ENCODE assay signal across 16 cellular contexts in genomic region chr9:126057869-126058467, GRCh38.
DNase-seq lines count a peak whose midpoint lies in the region.
"Had no signal": no experiment of that assay in that cellular context is flagged by ENCODE, and none has a peak within 500 bp of the region (broad histone marks: within the 10 kb centered on the region; RNA-seq: fewer than 3 reads in every experiment).

No MANE protein-coding gene starts in this region.

- DNase-seq in NCI-H1092 treated with DMSO at 0.1 percent for 48 hours (lab: John Stamatoyannopoulos, UW) = peak; percentile 84
- no peak for DNase-seq in NCI-H1092 (lab: John Stamatoyannopoulos, UW)
- peak; percentile 95 for DNase-seq in NCI-H1694 treated with DMSO at 0.1 percent for 48 hours (lab: John Stamatoyannopoulos, UW)
- DNase-seq in NCI-H82 treated with DMSO at 0.1 percent for 48 hours (lab: John Stamatoyannopoulos, UW; ENCODE audit: unreplicated experiment) = peak; percentile 97
- DNase-seq in left kidney (ENCODE audit: low read depth, low spot score) = peak; percentile 53
- no peak for DNase-seq in globus pallidus (ENCODE audit: low spot score)
- DNase-seq in posterior vena cava (ENCODE audit: low spot score) = no peak
- no peak for DNase-seq in NK-92 treated with Interleukin-12 subunit alpha and Interleukin-12 subunit beta, amount 100 ng/mL, for 24 hours (lab: John Stamatoyannopoulos, UW)
- DNase-seq: 8988T; activated CD4-positive, alpha-beta T cell treated with anti-CD3 and anti-CD28 coated beads, Interleukin-2, amount 50 U/mL, for 1 hour; activated CD8-positive, alpha-beta memory T cell treated with anti-CD3 and anti-CD28 coated beads, Interleukin-2, amount 50 U/mL, for 48 hours; activated gamma-delta T cell; Calu3; GM23248; KBM-7; testis had no signal

- intact Hi-C loops in posterior vena cava (cut with DNase I) = loop anchor here in 1 of 2 donors (10.0 kb wide), 1 partner anchor 697 kb away; no protein-coding TSS in a partner anchor

Comparison
In these comparisons a context has a peak if more than half of its experiments do, and no peak if none do; other contexts are left out.
1. DNase-seq: peak in NCI-H1092 treated with DMSO at 0.1 percent for 48 hours (single experiment), NCI-H1694 treated with DMSO at 0.1 percent for 48 hours (single experiment), NCI-H82 treated with DMSO at 0.1 percent for 48 hours (single experiment) and left kidney (single experiment); none in NCI-H1092 (single experiment), globus pallidus (single experiment), posterior vena cava (single experiment) and NK-92 treated with Interleukin-12 subunit alpha and Interleukin-12 subunit beta, amount 100 ng/mL, for 24 hours (single experiment).